ENCODE assay signal across 1 cellular context in the genomic region with DNA sequence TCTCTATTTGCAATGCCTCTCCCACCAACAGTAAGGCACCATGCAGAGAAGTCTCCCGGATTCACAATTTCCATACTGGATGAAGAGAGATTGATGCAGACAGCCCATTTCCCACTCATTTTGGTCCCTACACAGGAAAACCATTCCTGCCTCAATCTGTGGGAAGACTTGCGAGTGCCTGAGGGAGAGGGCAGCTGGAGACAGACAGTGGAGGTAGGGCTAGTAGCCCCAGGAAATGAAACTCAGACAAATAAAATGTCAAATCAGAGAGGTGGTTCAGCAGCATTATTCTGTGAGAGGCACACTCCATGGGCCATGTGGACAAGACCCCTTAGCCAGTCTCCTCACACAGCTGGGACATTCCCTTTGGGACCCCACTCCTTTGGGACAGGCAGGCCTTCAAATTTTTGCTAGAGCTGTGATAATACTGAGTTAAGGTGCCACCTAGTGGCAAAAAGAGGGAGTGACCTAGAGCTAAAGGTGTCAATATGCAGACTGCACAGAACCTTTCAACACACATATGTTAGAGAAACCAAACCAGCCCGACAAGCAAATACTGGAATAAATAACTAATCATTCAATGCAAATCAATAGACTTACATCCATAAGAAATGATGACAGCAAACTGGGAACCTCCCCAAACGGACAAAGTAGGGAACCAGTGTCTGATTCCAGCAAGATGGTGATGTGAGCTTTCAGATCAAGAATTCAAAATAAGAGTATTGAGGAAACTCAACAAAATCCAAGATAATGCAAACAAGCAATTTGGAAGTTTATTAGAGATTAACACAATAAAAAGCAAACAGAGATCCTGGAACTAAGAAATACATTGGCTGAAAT.
TF ChIP-seq lines count a peak whose summit lies in the region.

No MANE protein-coding gene starts in this region.

TF ChIP-seq in WTC11, 78 proteins besides CTCF, POLR2A, EP300 and RAD21 (continued from another document):
- TF ChIP-seq, protein P1, sequence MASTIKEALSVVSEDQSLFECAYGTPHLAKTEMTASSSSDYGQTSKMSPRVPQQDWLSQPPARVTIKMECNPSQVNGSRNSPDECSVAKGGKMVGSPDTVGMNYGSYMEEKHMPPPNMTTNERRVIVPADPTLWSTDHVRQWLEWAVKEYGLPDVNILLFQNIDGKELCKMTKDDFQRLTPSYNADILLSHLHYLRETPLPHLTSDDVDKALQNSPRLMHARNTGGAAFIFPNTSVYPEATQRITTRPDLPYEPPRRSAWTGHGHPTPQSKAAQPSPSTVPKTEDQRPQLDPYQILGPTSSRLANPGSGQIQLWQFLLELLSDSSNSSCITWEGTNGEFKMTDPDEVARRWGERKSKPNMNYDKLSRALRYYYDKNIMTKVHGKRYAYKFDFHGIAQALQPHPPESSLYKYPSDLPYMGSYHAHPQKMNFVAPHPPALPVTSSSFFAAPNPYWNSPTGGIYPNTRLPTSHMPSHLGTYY (CRISPR knock-in tag; IDR thresholded peaks at IDR 0.05) = no peak
- TF ChIP-seq, protein P2, sequence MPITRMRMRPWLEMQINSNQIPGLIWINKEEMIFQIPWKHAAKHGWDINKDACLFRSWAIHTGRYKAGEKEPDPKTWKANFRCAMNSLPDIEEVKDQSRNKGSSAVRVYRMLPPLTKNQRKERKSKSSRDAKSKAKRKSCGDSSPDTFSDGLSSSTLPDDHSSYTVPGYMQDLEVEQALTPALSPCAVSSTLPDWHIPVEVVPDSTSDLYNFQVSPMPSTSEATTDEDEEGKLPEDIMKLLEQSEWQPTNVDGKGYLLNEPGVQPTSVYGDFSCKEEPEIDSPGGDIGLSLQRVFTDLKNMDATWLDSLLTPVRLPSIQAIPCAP (CRISPR knock-in tag; IDR thresholded peaks at IDR 0.05) = no peak
- TF ChIP-seq FOXJ3 (CRISPR knock-in tag; IDR thresholded peaks at IDR 0.05; ENCODE audit: borderline replicate concordance) = no peak
